In genomic region chr2:64718250-64718866, GRCh38 we compare ENCODE assay signal across 1 cellular context.
TF ChIP-seq lines count a peak whose summit lies in the region.

No MANE protein-coding gene starts in this region.

TF ChIP-seq in liver, 16 proteins besides CTCF, POLR2A, EP300 and RAD21:
- TF ChIP-seq MAX (IDR thresholded peaks at IDR 0.05) (no peak), HNF4A (conservative IDR thresholded peaks at IDR 0.05) (peak; percentile 57 to 58), FOXA2 (IDR thresholded peaks at IDR 0.05) (no peak), RXRA (IDR thresholded peaks at IDR 0.05) (no peak)
